In genomic region chr14:39229222-39229543, GRCh38 we compare ENCODE assay signal across 8 cellular contexts. TPM values are rescaled to one million over a fixed set of nuclear protein-coding genes. Genes with fewer than 3 reads are reported as not detected.
A peak's percentile ranks its signal among the peaks of the same experiment; 100 is the strongest.
DNase-seq lines count a peak whose midpoint lies in the region; ATAC-seq and TF ChIP-seq lines count a peak whose summit lies in the region.

No MANE protein-coding gene starts in this region.

- no peak overlapping the region for H3K4me2 ChIP-seq in osteoblast (ENCODE audit: insufficient read depth, low read length)

- no peaks in the 10 kb centered on the region for H3K36me3 ChIP-seq in osteoblast (ENCODE audit: insufficient read depth, low read length)

- peak; percentile 79 for ATAC-seq in HG03460 (IDR thresholded peaks at IDR 0.05; ENCODE audit: unreplicated experiment)

- no peak overlapping the region for H3K27ac ChIP-seq in osteoblast (ENCODE audit: low read depth, low read length)

- H2AFZ ChIP-seq in osteoblast (ENCODE audit: low read length): peak overlapping the region; percentile 1

- peaks cover 17% of the 10 kb centered on the region for H3K4me1 ChIP-seq in osteoblast (ENCODE audit: insufficient read depth, low read length)

- H3K27me3 ChIP-seq in osteoblast (ENCODE audit: insufficient read depth, low read length): no peaks in the 10 kb centered on the region

- H3K4me3 ChIP-seq in osteoblast (ENCODE audit: insufficient read depth, low read length): no peak overlapping the region

- no peak for TF ChIP-seq CTCF in osteoblast (IDR thresholded peaks at IDR 0.05; ENCODE audit: extremely low read depth, low read depth, low read length)

- no peaks in the 10 kb centered on the region for H3K9me3 ChIP-seq in osteoblast (ENCODE audit: low read depth, low read length)

- no peaks in the 10 kb centered on the region for H3K79me2 ChIP-seq in osteoblast (ENCODE audit: insufficient read depth, low read length)

- peak; percentile 35 for DNase-seq in GM04504 (ENCODE audit: low read depth)
- DNase-seq in activated T-cell treated with anti-CD3 and anti-CD28 coated beads for 24 hours (ENCODE audit: low read depth): peak; percentile 52
- no peak for DNase-seq in osteoblast (ENCODE audit: insufficient read length, low spot score, missing footprints)
- DNase-seq in DMS 273 treated with DMSO at 0.1 percent for 48 hours (lab: John Stamatoyannopoulos, UW): no peak
- no peak for DNase-seq in NCI-H69 (lab: John Stamatoyannopoulos, UW)
- DNase-seq in DMS114 treated with DMSO at 0.1 percent for 48 hours (lab: John Stamatoyannopoulos, UW; ENCODE audit: unreplicated experiment): no peak
- no peak for DNase-seq in middle frontal gyrus (ENCODE audit: extremely low spot score, low spot score)

- H4K20me1 ChIP-seq in osteoblast (ENCODE audit: insufficient read depth, low read length): no peaks in the 10 kb centered on the region

RNA-seq across cellular contexts. Expression of gene MIA2, which starts 4.5 kb away (rescaled TPM):
- total RNA-seq in osteoblast: 25.0 and 25.3 TPM in 2 replicates

RNA-seq across cellular contexts. Expression of gene PNN, which starts 54.1 kb away (rescaled TPM):
- 11.5 and 13.4 TPM in 2 replicates for total RNA-seq in osteoblast

RNA-seq across cellular contexts. Expression of gene TRAPPC6B, which starts 59.0 kb away (rescaled TPM):
- 25.6 and 26.8 TPM in 2 replicates for total RNA-seq in osteoblast

Comparison
In these comparisons a context has a peak if more than half of its experiments do, and no peak if none do; other contexts are left out.
1. DNase-seq: peak in GM04504 (single experiment) and activated T-cell treated with anti-CD3 and anti-CD28 coated beads for 24 hours (single experiment); none in osteoblast (single experiment), DMS 273 treated with DMSO at 0.1 percent for 48 hours (single experiment), NCI-H69 (single experiment), DMS114 treated with DMSO at 0.1 percent for 48 hours (single experiment) and middle frontal gyrus (single experiment).